1 cellular context compared by ENCODE assay signal in genomic region chr16:70682239-70683145, GRCh38.
TF ChIP-seq lines count a peak whose summit lies in the region.

No MANE protein-coding gene starts in this region.

TF ChIP-seq in HepG2, 621 proteins besides CTCF, POLR2A, EP300 and RAD21 (continued from another document and continues in another):
- TF ChIP-seq GRHL1 (CRISPR knock-in tag; conservative IDR thresholded peaks at IDR 0.05) (no peak), MTF2 (CRISPR knock-in tag; IDR thresholded peaks at IDR 0.05; ENCODE audit: borderline replicate concordance) (no peak), ZBTB43 (CRISPR knock-in tag; conservative IDR thresholded peaks at IDR 0.05) (no peak), CC2D1A (CRISPR knock-in tag; IDR thresholded peaks at IDR 0.05) (0 out of 2 replicates have a peak, but pooled peaks have one; percentile 7), IKZF4 (CRISPR knock-in tag; IDR thresholded peaks at IDR 0.05; ENCODE audit: borderline replicate concordance, low read depth, not compliant biosample characterization) (no peak), ZFP36L1 (CRISPR knock-in tag; IDR thresholded peaks at IDR 0.05) (0 out of 2 replicates have a peak, but pooled peaks have one; percentile 19), ZNF773 (CRISPR knock-in tag; IDR thresholded peaks at IDR 0.05; ENCODE audit: borderline replicate concordance) (no peak), FIP1L1 (IDR thresholded peaks at IDR 0.05; ENCODE audit: borderline replicate concordance, insufficient read depth, low read depth, low read length) (no peak), THAP11 (CRISPR knock-in tag; IDR thresholded peaks at IDR 0.05) (peak; percentile 24; the same call in 1 of the 2 replicates), SETDB1 (CRISPR knock-in tag; IDR thresholded peaks at IDR 0.05; ENCODE audit: borderline replicate concordance) (no peak), SKI (IDR thresholded peaks at IDR 0.05; ENCODE audit: partially characterized antibody) (no peak), SALL2 (CRISPR knock-in tag; IDR thresholded peaks at IDR 0.05) (no peak), U2AF1 (optimal IDR thresholded peaks at IDR 0.05; ENCODE audit: low read depth, low read length) (no peak), GPN1 (CRISPR knock-in tag; IDR thresholded peaks at IDR 0.05; ENCODE audit: borderline replicate concordance) (no peak), ZBTB3 (CRISPR knock-in tag; IDR thresholded peaks at IDR 0.05; ENCODE audit: borderline replicate concordance, low read depth) (0 out of 2 replicates have a peak, but pooled peaks have one; percentile 85), MED8 (CRISPR knock-in tag; IDR thresholded peaks at IDR 0.05; ENCODE audit: insufficient replicate concordance) (no peak), EHMT2 (IDR thresholded peaks at IDR 0.05; ENCODE audit: borderline replicate concordance, low read depth, low read length) (no peak), MAFK (conservative IDR thresholded peaks at IDR 0.05 in 1 of 2, IDR thresholded peaks at IDR 0.05 in 1 of 2; ENCODE audit: low read length in 2 of 2) (no peak), ZNF441 (CRISPR knock-in tag; IDR thresholded peaks at IDR 0.05; ENCODE audit: borderline replicate concordance) (no peak), ARID4A (CRISPR knock-in tag; IDR thresholded peaks at IDR 0.05; ENCODE audit: borderline replicate concordance) (no peak; the same call in 1 of the 2 replicates), REPIN1 (CRISPR knock-in tag; IDR thresholded peaks at IDR 0.05; ENCODE audit: borderline replicate concordance, low read depth) (no peak), ZNF567 (CRISPR knock-in tag; IDR thresholded peaks at IDR 0.05; ENCODE audit: borderline replicate concordance) (no peak), JUND (CRISPR knock-in tag; IDR thresholded peaks at IDR 0.05) (no peak), ZNF790 (CRISPR knock-in tag; IDR thresholded peaks at IDR 0.05; ENCODE audit: borderline replicate concordance) (no peak)
- TF ChIP-seq, protein P1, sequence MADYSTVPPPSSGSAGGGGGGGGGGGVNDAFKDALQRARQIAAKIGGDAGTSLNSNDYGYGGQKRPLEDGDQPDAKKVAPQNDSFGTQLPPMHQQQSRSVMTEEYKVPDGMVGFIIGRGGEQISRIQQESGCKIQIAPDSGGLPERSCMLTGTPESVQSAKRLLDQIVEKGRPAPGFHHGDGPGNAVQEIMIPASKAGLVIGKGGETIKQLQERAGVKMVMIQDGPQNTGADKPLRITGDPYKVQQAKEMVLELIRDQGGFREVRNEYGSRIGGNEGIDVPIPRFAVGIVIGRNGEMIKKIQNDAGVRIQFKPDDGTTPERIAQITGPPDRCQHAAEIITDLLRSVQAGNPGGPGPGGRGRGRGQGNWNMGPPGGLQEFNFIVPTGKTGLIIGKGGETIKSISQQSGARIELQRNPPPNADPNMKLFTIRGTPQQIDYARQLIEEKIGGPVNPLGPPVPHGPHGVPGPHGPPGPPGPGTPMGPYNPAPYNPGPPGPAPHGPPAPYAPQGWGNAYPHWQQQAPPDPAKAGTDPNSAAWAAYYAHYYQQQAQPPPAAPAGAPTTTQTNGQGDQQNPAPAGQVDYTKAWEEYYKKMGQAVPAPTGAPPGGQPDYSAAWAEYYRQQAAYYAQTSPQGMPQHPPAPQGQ (CRISPR knock-in tag; IDR thresholded peaks at IDR 0.05; ENCODE audit: borderline replicate concordance) = no peak
- TF ChIP-seq, protein P2, sequence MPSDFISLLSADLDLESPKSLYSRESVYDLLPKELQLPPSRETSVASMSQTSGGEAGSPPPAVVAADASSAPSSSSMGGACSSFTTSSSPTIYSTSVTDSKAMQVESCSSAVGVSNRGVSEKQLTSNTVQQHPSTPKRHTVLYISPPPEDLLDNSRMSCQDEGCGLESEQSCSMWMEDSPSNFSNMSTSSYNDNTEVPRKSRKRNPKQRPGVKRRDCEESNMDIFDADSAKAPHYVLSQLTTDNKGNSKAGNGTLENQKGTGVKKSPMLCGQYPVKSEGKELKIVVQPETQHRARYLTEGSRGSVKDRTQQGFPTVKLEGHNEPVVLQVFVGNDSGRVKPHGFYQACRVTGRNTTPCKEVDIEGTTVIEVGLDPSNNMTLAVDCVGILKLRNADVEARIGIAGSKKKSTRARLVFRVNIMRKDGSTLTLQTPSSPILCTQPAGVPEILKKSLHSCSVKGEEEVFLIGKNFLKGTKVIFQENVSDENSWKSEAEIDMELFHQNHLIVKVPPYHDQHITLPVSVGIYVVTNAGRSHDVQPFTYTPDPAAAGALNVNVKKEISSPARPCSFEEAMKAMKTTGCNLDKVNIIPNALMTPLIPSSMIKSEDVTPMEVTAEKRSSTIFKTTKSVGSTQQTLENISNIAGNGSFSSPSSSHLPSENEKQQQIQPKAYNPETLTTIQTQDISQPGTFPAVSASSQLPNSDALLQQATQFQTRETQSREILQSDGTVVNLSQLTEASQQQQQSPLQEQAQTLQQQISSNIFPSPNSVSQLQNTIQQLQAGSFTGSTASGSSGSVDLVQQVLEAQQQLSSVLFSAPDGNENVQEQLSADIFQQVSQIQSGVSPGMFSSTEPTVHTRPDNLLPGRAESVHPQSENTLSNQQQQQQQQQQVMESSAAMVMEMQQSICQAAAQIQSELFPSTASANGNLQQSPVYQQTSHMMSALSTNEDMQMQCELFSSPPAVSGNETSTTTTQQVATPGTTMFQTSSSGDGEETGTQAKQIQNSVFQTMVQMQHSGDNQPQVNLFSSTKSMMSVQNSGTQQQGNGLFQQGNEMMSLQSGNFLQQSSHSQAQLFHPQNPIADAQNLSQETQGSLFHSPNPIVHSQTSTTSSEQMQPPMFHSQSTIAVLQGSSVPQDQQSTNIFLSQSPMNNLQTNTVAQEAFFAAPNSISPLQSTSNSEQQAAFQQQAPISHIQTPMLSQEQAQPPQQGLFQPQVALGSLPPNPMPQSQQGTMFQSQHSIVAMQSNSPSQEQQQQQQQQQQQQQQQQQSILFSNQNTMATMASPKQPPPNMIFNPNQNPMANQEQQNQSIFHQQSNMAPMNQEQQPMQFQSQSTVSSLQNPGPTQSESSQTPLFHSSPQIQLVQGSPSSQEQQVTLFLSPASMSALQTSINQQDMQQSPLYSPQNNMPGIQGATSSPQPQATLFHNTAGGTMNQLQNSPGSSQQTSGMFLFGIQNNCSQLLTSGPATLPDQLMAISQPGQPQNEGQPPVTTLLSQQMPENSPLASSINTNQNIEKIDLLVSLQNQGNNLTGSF (CRISPR knock-in tag; IDR thresholded peaks at IDR 0.05) = no peak
- TF ChIP-seq, protein P3, sequence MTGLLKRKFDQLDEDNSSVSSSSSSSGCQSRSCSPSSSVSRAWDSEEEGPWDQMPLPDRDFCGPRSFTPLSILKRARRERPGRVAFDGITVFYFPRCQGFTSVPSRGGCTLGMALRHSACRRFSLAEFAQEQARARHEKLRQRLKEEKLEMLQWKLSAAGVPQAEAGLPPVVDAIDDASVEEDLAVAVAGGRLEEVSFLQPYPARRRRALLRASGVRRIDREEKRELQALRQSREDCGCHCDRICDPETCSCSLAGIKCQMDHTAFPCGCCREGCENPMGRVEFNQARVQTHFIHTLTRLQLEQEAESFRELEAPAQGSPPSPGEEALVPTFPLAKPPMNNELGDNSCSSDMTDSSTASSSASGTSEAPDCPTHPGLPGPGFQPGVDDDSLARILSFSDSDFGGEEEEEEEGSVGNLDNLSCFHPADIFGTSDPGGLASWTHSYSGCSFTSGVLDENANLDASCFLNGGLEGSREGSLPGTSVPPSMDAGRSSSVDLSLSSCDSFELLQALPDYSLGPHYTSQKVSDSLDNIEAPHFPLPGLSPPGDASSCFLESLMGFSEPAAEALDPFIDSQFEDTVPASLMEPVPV (CRISPR knock-in tag; IDR thresholded peaks at IDR 0.05) = no peak
- TF ChIP-seq, protein P4, sequence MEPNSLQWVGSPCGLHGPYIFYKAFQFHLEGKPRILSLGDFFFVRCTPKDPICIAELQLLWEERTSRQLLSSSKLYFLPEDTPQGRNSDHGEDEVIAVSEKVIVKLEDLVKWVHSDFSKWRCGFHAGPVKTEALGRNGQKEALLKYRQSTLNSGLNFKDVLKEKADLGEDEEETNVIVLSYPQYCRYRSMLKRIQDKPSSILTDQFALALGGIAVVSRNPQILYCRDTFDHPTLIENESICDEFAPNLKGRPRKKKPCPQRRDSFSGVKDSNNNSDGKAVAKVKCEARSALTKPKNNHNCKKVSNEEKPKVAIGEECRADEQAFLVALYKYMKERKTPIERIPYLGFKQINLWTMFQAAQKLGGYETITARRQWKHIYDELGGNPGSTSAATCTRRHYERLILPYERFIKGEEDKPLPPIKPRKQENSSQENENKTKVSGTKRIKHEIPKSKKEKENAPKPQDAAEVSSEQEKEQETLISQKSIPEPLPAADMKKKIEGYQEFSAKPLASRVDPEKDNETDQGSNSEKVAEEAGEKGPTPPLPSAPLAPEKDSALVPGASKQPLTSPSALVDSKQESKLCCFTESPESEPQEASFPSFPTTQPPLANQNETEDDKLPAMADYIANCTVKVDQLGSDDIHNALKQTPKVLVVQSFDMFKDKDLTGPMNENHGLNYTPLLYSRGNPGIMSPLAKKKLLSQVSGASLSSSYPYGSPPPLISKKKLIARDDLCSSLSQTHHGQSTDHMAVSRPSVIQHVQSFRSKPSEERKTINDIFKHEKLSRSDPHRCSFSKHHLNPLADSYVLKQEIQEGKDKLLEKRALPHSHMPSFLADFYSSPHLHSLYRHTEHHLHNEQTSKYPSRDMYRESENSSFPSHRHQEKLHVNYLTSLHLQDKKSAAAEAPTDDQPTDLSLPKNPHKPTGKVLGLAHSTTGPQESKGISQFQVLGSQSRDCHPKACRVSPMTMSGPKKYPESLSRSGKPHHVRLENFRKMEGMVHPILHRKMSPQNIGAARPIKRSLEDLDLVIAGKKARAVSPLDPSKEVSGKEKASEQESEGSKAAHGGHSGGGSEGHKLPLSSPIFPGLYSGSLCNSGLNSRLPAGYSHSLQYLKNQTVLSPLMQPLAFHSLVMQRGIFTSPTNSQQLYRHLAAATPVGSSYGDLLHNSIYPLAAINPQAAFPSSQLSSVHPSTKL (CRISPR knock-in tag; IDR thresholded peaks at IDR 0.05) = no peak
- TF ChIP-seq, protein P5, sequence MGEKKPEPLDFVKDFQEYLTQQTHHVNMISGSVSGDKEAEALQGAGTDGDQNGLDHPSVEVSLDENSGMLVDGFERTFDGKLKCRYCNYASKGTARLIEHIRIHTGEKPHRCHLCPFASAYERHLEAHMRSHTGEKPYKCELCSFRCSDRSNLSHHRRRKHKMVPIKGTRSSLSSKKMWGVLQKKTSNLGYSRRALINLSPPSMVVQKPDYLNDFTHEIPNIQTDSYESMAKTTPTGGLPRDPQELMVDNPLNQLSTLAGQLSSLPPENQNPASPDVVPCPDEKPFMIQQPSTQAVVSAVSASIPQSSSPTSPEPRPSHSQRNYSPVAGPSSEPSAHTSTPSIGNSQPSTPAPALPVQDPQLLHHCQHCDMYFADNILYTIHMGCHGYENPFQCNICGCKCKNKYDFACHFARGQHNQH (CRISPR knock-in tag; IDR thresholded peaks at IDR 0.05) = no peak; the same call in 1 of the 2 replicates
- TF ChIP-seq, protein P6, sequence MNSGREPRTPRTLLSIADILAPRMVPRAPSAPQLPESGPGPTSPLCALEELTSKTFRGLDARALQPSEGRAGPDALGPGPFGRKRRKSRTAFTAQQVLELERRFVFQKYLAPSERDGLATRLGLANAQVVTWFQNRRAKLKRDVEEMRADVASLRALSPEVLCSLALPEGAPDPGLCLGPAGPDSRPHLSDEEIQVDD (CRISPR knock-in tag; IDR thresholded peaks at IDR 0.05; ENCODE audit: borderline replicate concordance) = no peak
